ENCODE assay signal across 1 cellular context in genomic region chr5:149572170-149572569, GRCh38.
A peak's percentile ranks its signal among the peaks of the same experiment; 100 is the strongest.
TF ChIP-seq lines count a peak whose summit lies in the region.

No MANE protein-coding gene starts in this region.

TF ChIP-seq in HepG2, 621 proteins besides CTCF, POLR2A, EP300 and RAD21 (continued from another document):
- TF ChIP-seq ARID5B (CRISPR knock-in tag; IDR thresholded peaks at IDR 0.05), result peak; percentile 54; the same call in 1 of the 2 replicates
- peak; percentile 26; the same call in 1 of the 2 replicates for TF ChIP-seq SOX5 (CRISPR knock-in tag; IDR thresholded peaks at IDR 0.05; ENCODE audit: borderline replicate concordance)
- no peak for TF ChIP-seq IRF1 (CRISPR knock-in tag; IDR thresholded peaks at IDR 0.05; ENCODE audit: low read depth)
- no peak for TF ChIP-seq THRA (CRISPR knock-in tag; IDR thresholded peaks at IDR 0.05; ENCODE audit: borderline replicate concordance)
- no peak for TF ChIP-seq HMG20B (CRISPR knock-in tag; conservative IDR thresholded peaks at IDR 0.05)
- no peak for TF ChIP-seq THAP7 (CRISPR knock-in tag; IDR thresholded peaks at IDR 0.05)
- peak; percentile 54 for TF ChIP-seq FOXA3 (CRISPR knock-in tag; IDR thresholded peaks at IDR 0.05)
- 0 out of 2 replicates have a peak, but pooled peaks have one; percentile 30 for TF ChIP-seq PAXIP1 (CRISPR knock-in tag; conservative IDR thresholded peaks at IDR 0.05)
- TF ChIP-seq RFX1 (IDR thresholded peaks at IDR 0.05), result no peak
- 0 out of 2 replicates have a peak, but pooled peaks have one; percentile 15 for TF ChIP-seq RARA (CRISPR knock-in tag; IDR thresholded peaks at IDR 0.05)
- TF ChIP-seq CHD2 (IDR thresholded peaks at IDR 0.05; ENCODE audit: low read depth, low read length), result no peak
- TF ChIP-seq ZNF629 (CRISPR knock-in tag; conservative IDR thresholded peaks at IDR 0.05), result peak; percentile 53; the same call in 1 of the 2 replicates
- TF ChIP-seq EHMT2 (IDR thresholded peaks at IDR 0.05; ENCODE audit: borderline replicate concordance, low read depth, low read length), result no peak
